Comparison of ENCODE assay signal across 17 cellular contexts in the genomic region with DNA sequence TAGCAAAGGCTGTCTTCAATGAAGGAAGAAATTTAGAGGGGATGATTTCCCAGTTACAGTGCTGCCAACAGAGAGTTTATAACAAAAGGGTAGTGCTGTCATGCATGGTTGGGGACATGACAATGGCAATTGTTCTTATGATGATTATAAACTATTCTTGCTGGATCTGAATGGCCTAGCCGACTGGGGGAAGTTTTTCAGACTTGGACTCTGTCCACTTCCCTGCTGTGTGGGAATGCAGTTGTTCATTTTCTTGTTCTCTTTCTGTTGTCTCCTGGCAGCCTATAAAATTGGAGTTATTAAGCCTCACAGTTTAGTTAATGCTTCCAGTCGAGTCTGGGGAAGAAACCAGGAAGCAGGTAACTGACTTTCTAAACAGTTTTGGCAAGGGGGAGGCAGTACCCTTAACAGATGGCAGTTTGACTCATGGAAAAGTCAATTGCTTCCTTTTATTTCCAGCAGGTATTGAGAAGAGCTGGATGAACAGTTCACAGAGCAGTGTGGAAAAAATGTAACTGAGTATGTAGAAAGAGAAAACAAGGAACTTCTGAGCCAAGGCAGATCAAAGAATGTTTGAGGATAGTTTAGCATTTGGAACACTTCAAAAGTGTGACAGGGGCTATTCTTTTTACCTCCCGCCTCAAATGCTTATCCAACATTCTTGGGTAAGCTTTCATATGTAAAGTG.
DNase-seq lines count a peak whose midpoint lies in the region; ATAC-seq and TF ChIP-seq lines count a peak whose summit lies in the region.
"Had no signal": no experiment of that assay in that cellular context is flagged by ENCODE, and none has a peak within 500 bp of the region (broad histone marks: within the 10 kb centered on the region; RNA-seq: fewer than 3 reads in every experiment).

No MANE protein-coding gene starts in this region.

- H3K27ac ChIP-seq in ectodermal cell (ENCODE audit: insufficient read depth, low read depth, low read length, poor library complexity, severe bottlenecking) (peak overlapping the region; percentile 44), spleen (no peak overlapping the region)
- H3K27ac ChIP-seq: left ventricle myocardium inferior, right lobe of liver, RWPE1 had no signal

- TF ChIP-seq CTCF in neural crest cell (conservative IDR thresholded peaks at IDR 0.05) (no peak), spleen (IDR thresholded peaks at IDR 0.05 in 8 of 11, conservative IDR thresholded peaks at IDR 0.05 in 3 of 11) (no peak)

- H3K4me3 Mint-ChIP-seq in neural crest cell = peak overlapping the region; percentile 2
- H3K4me3 Mint-ChIP-seq: activated naive CD8-positive, alpha-beta T cell treated with anti-CD3 and anti-CD28 coated beads, Interleukin-2, amount 10 ng/mL, durations not matched to agents 7 days and 5 days; naive thymus-derived CD8-positive, alpha-beta T cell; WTC11 had no signal

- ATAC-seq in GM18873 (IDR thresholded peaks at IDR 0.05; ENCODE audit: low FRiP score, unreplicated experiment) (no peak), HG02678 (IDR thresholded peaks at IDR 0.05; ENCODE audit: unreplicated experiment) (no peak)
- ATAC-seq: naive thymus-derived CD8-positive, alpha-beta T cell; right lobe of liver; WTC11 had no signal

- no peaks in the 10 kb centered on the region for H3K9me3 ChIP-seq in ectodermal cell (ENCODE audit: control insufficient read depth, low read length)
- H3K9me3 ChIP-seq in spleen = peaks cover 0 to 16% (median 6%) of the 10 kb centered on the region in 8 donors
- H3K9me3 ChIP-seq: right lobe of liver had no signal

- intact Hi-C loops in spleen (cut with DNase I; ENCODE audit: low total_unique reads) = no loop called here

- H3K9me3 Mint-ChIP-seq in neural crest cell = peaks cover 1% of the 10 kb centered on the region

- H3K4me1 ChIP-seq in ectodermal cell (ENCODE audit: control insufficient read depth, insufficient read depth, low read length) = peaks cover 8% of the 10 kb centered on the region
- no peaks in the 10 kb centered on the region for H3K4me1 ChIP-seq in spleen
- H3K4me1 ChIP-seq: left ventricle myocardium inferior, right lobe of liver had no signal

- no peak for TF ChIP-seq POLR2A in spleen (IDR thresholded peaks at IDR 0.05)

- no peaks in the 10 kb centered on the region for H3K36me3 ChIP-seq in ectodermal cell (ENCODE audit: control insufficient read depth, insufficient read depth, low read length)
- no peaks in the 10 kb centered on the region for H3K36me3 ChIP-seq in spleen
- H3K36me3 ChIP-seq: left ventricle myocardium inferior, right lobe of liver had no signal

- 49 to 64% methylated on average over 3 of the region's 3 CpGs for WGBS in ectodermal cell, 2 experiments
- 31 to 45% (median 37%) methylated on average over 3 of the region's 3 CpGs for WGBS in spleen, 5 donors

- no peaks in the 10 kb centered on the region for H3K27me3 Mint-ChIP-seq in neural crest cell (ENCODE audit: low read depth)
- H3K27me3 Mint-ChIP-seq: activated naive CD8-positive, alpha-beta T cell treated with anti-CD3 and anti-CD28 coated beads, Interleukin-2, amount 10 ng/mL, durations not matched to agents 7 days and 5 days; naive thymus-derived CD8-positive, alpha-beta T cell had no signal

- H3K36me3 Mint-ChIP-seq in neural crest cell (ENCODE audit: low read depth) = no peaks in the 10 kb centered on the region
- H3K36me3 Mint-ChIP-seq: activated naive CD8-positive, alpha-beta T cell treated with anti-CD3 and anti-CD28 coated beads, Interleukin-2, amount 10 ng/mL, durations not matched to agents 7 days and 5 days; naive thymus-derived CD8-positive, alpha-beta T cell; WTC11 had no signal

- H3K27ac Mint-ChIP-seq in neural crest cell (ENCODE audit: unreplicated experiment) = no peak overlapping the region
- H3K27ac Mint-ChIP-seq: activated naive CD8-positive, alpha-beta T cell treated with anti-CD3 and anti-CD28 coated beads, Interleukin-2, amount 10 ng/mL, durations not matched to agents 7 days and 5 days; naive thymus-derived CD8-positive, alpha-beta T cell; WTC11 had no signal

- H3K27me3 ChIP-seq in ectodermal cell (ENCODE audit: control insufficient read depth, insufficient read depth, low read length, poor library complexity, severe bottlenecking) (no peaks in the 10 kb centered on the region), spleen (replicated peaks in 1 of 7) (no peaks in the 10 kb centered on the region)
- H3K27me3 ChIP-seq: right lobe of liver had no signal

- H3K4me3 ChIP-seq in ectodermal cell (ENCODE audit: insufficient read depth, low read depth, low read length) (no peak overlapping the region), spleen (no peak overlapping the region)
- H3K4me3 ChIP-seq: left ventricle myocardium inferior, right lobe of liver had no signal

- DNase-seq in Ammon's horn (ENCODE audit: low spot score) (peak; percentile 25), LoVo (ENCODE audit: low spot score) (peak; percentile 10), neural crest cell (ENCODE audit: low read depth, low spot score) (no peak), islet precursor cell (no peak), spleen (no peak)
- DNase-seq: activated naive CD8-positive, alpha-beta T cell treated with anti-CD3 and anti-CD28 coated beads, Interleukin-2, amount 10 ng/mL, durations not matched to agents 7 days and 5 days; cerebellar nuclear complex; left ventricle myocardium inferior; naive thymus-derived CD8-positive, alpha-beta T cell; NCI-H2081 treated with DMSO at 0.1 percent for 48 hours; right lobe of liver; stimulated activated CD4-positive, alpha-beta T cell treated with anti-CD3 and anti-CD28 coated beads, Interleukin-2, amount 100 ng/mL, for 24 hours had no signal

- peaks cover 22% of the 10 kb centered on the region for H3K4me1 Mint-ChIP-seq in neural crest cell
- H3K4me1 Mint-ChIP-seq: activated naive CD8-positive, alpha-beta T cell treated with anti-CD3 and anti-CD28 coated beads, Interleukin-2, amount 10 ng/mL, durations not matched to agents 7 days and 5 days; naive thymus-derived CD8-positive, alpha-beta T cell had no signal

Comparison
In these comparisons a context has a peak if more than half of its experiments do, and no peak if none do; other contexts are left out.
1. DNase-seq: peak in Ammon's horn (single experiment) and LoVo (single experiment); none in neural crest cell (single experiment), islet precursor cell (single experiment) and spleen (single experiment).